In the genomic region with DNA sequence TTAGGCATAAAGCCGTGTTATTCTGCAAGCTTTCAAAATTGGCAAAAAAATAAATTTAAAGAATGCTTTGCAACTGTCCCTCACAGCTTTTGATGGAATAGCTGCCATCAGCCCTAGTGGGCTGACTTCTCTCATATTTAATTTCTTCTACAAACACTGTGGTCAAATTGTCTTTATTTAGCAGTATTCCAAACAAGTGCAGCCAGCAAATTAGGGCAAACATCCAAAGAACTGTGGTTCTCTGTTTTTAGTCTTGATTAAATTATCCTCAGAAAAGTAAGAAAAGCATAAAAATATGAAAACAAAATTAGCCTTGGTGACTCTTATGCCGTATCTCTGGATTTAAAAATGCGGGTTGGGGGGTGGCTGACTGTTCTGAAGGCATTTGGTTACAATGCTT, we compare ENCODE assay signal across 16 cellular contexts.
DNase-seq lines count a peak whose midpoint lies in the region; ATAC-seq and TF ChIP-seq lines count a peak whose summit lies in the region.
"Had no signal": no experiment of that assay in that cellular context is flagged by ENCODE, and none has a peak within 500 bp of the region (broad histone marks: within the 10 kb centered on the region; RNA-seq: fewer than 3 reads in every experiment).

No MANE protein-coding gene starts in this region.

- H3K4me1 Mint-ChIP-seq in neural crest cell (peaks cover 56% of the 10 kb centered on the region), T-cell (peaks cover 0 to 4% (median 4%) of the 10 kb centered on the region in 3 donors)

- H3K27ac Mint-ChIP-seq in neural crest cell (ENCODE audit: unreplicated experiment) (peak overlapping the region; percentile 97), T-cell (no peak overlapping the region)
- H3K27ac Mint-ChIP-seq: activated naive CD4-positive, alpha-beta T cell treated with anti-CD3 and anti-CD28 coated beads, Interleukin-2, amount 50 U/mL, for 24 hours; CD4-positive, CD25-positive, alpha-beta regulatory T cell; naive B cell had no signal

- CTCF ChIA-PET in T-cell (lab: Charles Lee), result no interaction called here

- H3K4me3 Mint-ChIP-seq in neural crest cell (peak overlapping the region; percentile 82), T-cell (no peak overlapping the region)
- H3K4me3 Mint-ChIP-seq: activated naive CD4-positive, alpha-beta T cell treated with anti-CD3 and anti-CD28 coated beads, Interleukin-2, amount 50 U/mL, for 24 hours; CD4-positive, CD25-positive, alpha-beta regulatory T cell had no signal

- H3K27me3 Mint-ChIP-seq in neural crest cell (ENCODE audit: low read depth) (no peaks in the 10 kb centered on the region), T-cell (peaks cover 12 to 25% of the 10 kb centered on the region in 2 donors)

- peaks cover 37% of the 10 kb centered on the region for H3K36me3 Mint-ChIP-seq in neural crest cell (ENCODE audit: low read depth)
- H3K36me3 Mint-ChIP-seq in T-cell, result no peaks in the 10 kb centered on the region
- H3K36me3 Mint-ChIP-seq: activated naive CD4-positive, alpha-beta T cell treated with anti-CD3 and anti-CD28 coated beads, Interleukin-2, amount 50 U/mL, for 24 hours; CD4-positive, CD25-positive, alpha-beta regulatory T cell; naive B cell had no signal

- no peak for TF ChIP-seq CTCF in neural crest cell (conservative IDR thresholded peaks at IDR 0.05)

- no peak for ATAC-seq in GM19324 (IDR thresholded peaks at IDR 0.05; ENCODE audit: low FRiP score, unreplicated experiment)
- ATAC-seq in T-cell (replicated peaks in 1 of 4), result no peak
- ATAC-seq in HG02588 (IDR thresholded peaks at IDR 0.05; ENCODE audit: unreplicated experiment), result no peak

- POLR2A ChIA-PET in T-cell (lab: Charles Lee), result no interaction called here

- no peaks in the 10 kb centered on the region for H3K9me3 Mint-ChIP-seq in neural crest cell
- no peaks in the 10 kb centered on the region for H3K9me3 Mint-ChIP-seq in T-cell
- H3K9me3 Mint-ChIP-seq: activated naive CD4-positive, alpha-beta T cell treated with anti-CD3 and anti-CD28 coated beads, Interleukin-2, amount 50 U/mL, for 24 hours; CD4-positive, CD25-positive, alpha-beta regulatory T cell had no signal

- DNase-seq in EH (ENCODE audit: low read depth) (peak; percentile 30), NCI-H748 treated with DMSO at 0.1 percent for 48 hours (lab: John Stamatoyannopoulos, UW) (peak; percentile 95), epidermal melanocyte (ENCODE audit: insufficient read length, low spot score) (peak; percentile 4), neural crest cell (ENCODE audit: low read depth, low spot score) (no peak), T-cell (no peak), MV-4-11 (lab: John Stamatoyannopoulos, UW) (no peak)
- DNase-seq: activated CD4-positive, alpha-beta T cell treated with anti-CD3 and anti-CD28 coated beads, Interleukin-2, amount 50 U/mL, for 1 hour; CD4-positive, CD25-positive, alpha-beta regulatory T cell; DMS79 treated with DMSO at 0.1 percent for 48 hours; effector CD8-positive, alpha-beta T cell; left ventricle myocardium superior; naive B cell; stomach had no signal

Comparison
In these comparisons a context has a peak if more than half of its experiments do, and no peak if none do; other contexts are left out.
1. DNase-seq: peak in EH (single experiment), NCI-H748 treated with DMSO at 0.1 percent for 48 hours (single experiment) and epidermal melanocyte (single experiment); none in neural crest cell (single experiment), T-cell (0 of 34) and MV-4-11 (single experiment).